18 cellular contexts compared by ENCODE assay signal in genomic region chr17:78318407-78318806, GRCh38. TPM values are rescaled to one million over a fixed set of nuclear protein-coding genes. Genes with fewer than 3 reads are reported as not detected.
A peak's percentile ranks its signal among the peaks of the same experiment; 100 is the strongest.
DNase-seq lines count a peak whose midpoint lies in the region; ATAC-seq and TF ChIP-seq lines count a peak whose summit lies in the region.
"Had no signal": no experiment of that assay in that cellular context is flagged by ENCODE, and none has a peak within 500 bp of the region (broad histone marks: within the 10 kb centered on the region; RNA-seq: fewer than 3 reads in every experiment).

No MANE protein-coding gene starts in this region.

- ATAC-seq in upper lobe of left lung (ENCODE audit: low FRiP score in 2 of 2): no peak

- TF ChIP-seq EP300 in upper lobe of left lung (IDR thresholded peaks at IDR 0.05): no peak

- intact Hi-C loops in head of caudate nucleus (cut with DNase I): no loop called here

- WGBS in upper lobe of left lung, 2 donors: 67 to 95% methylated on average over 8 of the region's 8 CpGs

- H3K4me3 ChIP-seq in duodenal mucosa (ENCODE audit: low read depth in 1 of 2, low read length in 2 of 2): no peak overlapping the region
- no peak overlapping the region for H3K4me3 ChIP-seq in mucosa of rectum (ENCODE audit: low read length in 2 of 2)
- H3K4me3 ChIP-seq in upper lobe of left lung: no peak overlapping the region

- no peak overlapping the region for H3K4me3 Mint-ChIP-seq in activated CD4-positive, alpha-beta T cell treated with anti-CD3 and anti-CD28 coated beads, Interleukin-2, amount 10 ng/mL, durations not matched to agents 7 days and 5 days
- H3K4me3 Mint-ChIP-seq in HFFc6: no peak overlapping the region
- H3K4me3 Mint-ChIP-seq: CD4-positive, alpha-beta memory T cell had no signal

- no peaks in the 10 kb centered on the region for H3K36me3 Mint-ChIP-seq in activated CD4-positive, alpha-beta T cell treated with anti-CD3 and anti-CD28 coated beads, Interleukin-2, amount 10 ng/mL, durations not matched to agents 7 days and 5 days (ENCODE audit: low read depth)
- H3K36me3 Mint-ChIP-seq in HFFc6 (ENCODE audit: low read depth): no peaks in the 10 kb centered on the region
- H3K36me3 Mint-ChIP-seq: CD4-positive, alpha-beta memory T cell had no signal

- DNase-seq in activated CD4-positive, alpha-beta T cell treated with anti-CD3 and anti-CD28 coated beads, Interleukin-2, amount 10 ng/mL, durations not matched to agents 7 days and 5 days: no peak
- DNase-seq in activated CD4-positive, alpha-beta T cell treated with anti-CD3 and anti-CD28 coated beads, Interleukin-2, amount 50 U/mL, for 4 hours: no peak
- no peak for DNase-seq in upper lobe of left lung
- no peak for DNase-seq in head of caudate nucleus
- no peak for DNase-seq in kidney tubule cell (ENCODE audit: low spot score)
- DNase-seq in HFFc6: no peak
- DNase-seq: 8988T; CD4-positive, alpha-beta memory T cell; DMS79 treated with DMSO at 0.1 percent for 48 hours; HCEC 1CT; KBM-7; NCI-H1105; NCI-H1694; NCI-H2081 treated with DMSO at 0.1 percent for 48 hours; SHP77 treated with DMSO at 0.1 percent for 48 hours had no signal

- TF ChIP-seq POLR2A in upper lobe of left lung (IDR thresholded peaks at IDR 0.05): no peak

- H3K9ac ChIP-seq in duodenal mucosa (ENCODE audit: low read depth in 1 of 2, low read length in 2 of 2) (peak overlapping the region; percentile 28 to 60), mucosa of rectum (ENCODE audit: low read depth in 1 of 2, low read length in 2 of 2) (peak overlapping the region in 1 of 2 donors; percentile 46)

- H3K27me3 ChIP-seq in duodenal mucosa (ENCODE audit: control insufficient read depth in 1 of 2, insufficient read depth in 2 of 2, low read length in 2 of 2): no peaks in the 10 kb centered on the region
- no peaks in the 10 kb centered on the region for H3K27me3 ChIP-seq in mucosa of rectum (ENCODE audit: control insufficient read depth in 2 of 2, insufficient read depth in 2 of 2, low read length in 2 of 2)
- H3K27me3 ChIP-seq in upper lobe of left lung: no peaks in the 10 kb centered on the region

- peak overlapping the region; percentile 9 for H3K27ac Mint-ChIP-seq in activated CD4-positive, alpha-beta T cell treated with anti-CD3 and anti-CD28 coated beads, Interleukin-2, amount 10 ng/mL, durations not matched to agents 7 days and 5 days
- H3K27ac Mint-ChIP-seq in HFFc6: no peak overlapping the region

- H3K36me3 ChIP-seq in duodenal mucosa (ENCODE audit: control insufficient read depth in 1 of 2, insufficient read depth in 2 of 2, low read length in 2 of 2): no peaks in the 10 kb centered on the region
- no peaks in the 10 kb centered on the region for H3K36me3 ChIP-seq in mucosa of rectum (ENCODE audit: control insufficient read depth in 2 of 2, insufficient read depth in 2 of 2, low read length in 2 of 2)
- H3K36me3 ChIP-seq in upper lobe of left lung: no peaks in the 10 kb centered on the region

- H3K4me1 Mint-ChIP-seq in activated CD4-positive, alpha-beta T cell treated with anti-CD3 and anti-CD28 coated beads, Interleukin-2, amount 10 ng/mL, durations not matched to agents 7 days and 5 days: peaks cover 39% of the 10 kb centered on the region
- peaks cover 48% of the 10 kb centered on the region for H3K4me1 Mint-ChIP-seq in HFFc6 (ENCODE audit: low read depth)

- H3K9me3 ChIP-seq in duodenal mucosa (ENCODE audit: control insufficient read depth in 1 of 2, low read length in 2 of 2) (no peaks in the 10 kb centered on the region), mucosa of rectum (ENCODE audit: control insufficient read depth in 2 of 2, low read length in 2 of 2) (no peaks in the 10 kb centered on the region), upper lobe of left lung (no peaks in the 10 kb centered on the region)

- no peak for TF ChIP-seq CTCF in upper lobe of left lung (IDR thresholded peaks at IDR 0.05)
- no peak for TF ChIP-seq CTCF in HFFc6 (IDR thresholded peaks at IDR 0.05)

- peaks cover 48 to 56% of the 10 kb centered on the region in 2 donors for H3K4me1 ChIP-seq in duodenal mucosa (ENCODE audit: control insufficient read depth in 1 of 2, insufficient read depth in 2 of 2, low read length in 2 of 2)
- H3K4me1 ChIP-seq in mucosa of rectum (ENCODE audit: control insufficient read depth in 2 of 2, insufficient read depth in 2 of 2, low read length in 2 of 2): peaks cover 42 to 58% of the 10 kb centered on the region in 2 donors
- H3K4me1 ChIP-seq in upper lobe of left lung: peaks cover 49 to 61% (median 57%) of the 10 kb centered on the region in 4 donors

- CTCF ChIA-PET in activated CD4-positive, alpha-beta T cell treated with anti-CD3 and anti-CD28 coated beads, Interleukin-2, amount 10 ng/mL, durations not matched to agents 7 days and 5 days (lab: Charles Lee): no interaction called here

- POLR2A ChIA-PET in activated CD4-positive, alpha-beta T cell treated with anti-CD3 and anti-CD28 coated beads, Interleukin-2, amount 10 ng/mL, durations not matched to agents 7 days and 5 days (lab: Charles Lee): no interaction called here

- no peak overlapping the region for H3K27ac ChIP-seq in duodenal mucosa (ENCODE audit: low read depth, low read length)
- peak overlapping the region; percentile 91 to 96 for H3K27ac ChIP-seq in mucosa of rectum (ENCODE audit: low read depth in 2 of 2, low read length in 2 of 2)
- H3K27ac ChIP-seq in upper lobe of left lung: peak overlapping the region; percentile 22 to 88 (median 81)

- H3K9me3 Mint-ChIP-seq in activated CD4-positive, alpha-beta T cell treated with anti-CD3 and anti-CD28 coated beads, Interleukin-2, amount 10 ng/mL, durations not matched to agents 7 days and 5 days: no peaks in the 10 kb centered on the region
- H3K9me3 Mint-ChIP-seq in HFFc6: no peaks in the 10 kb centered on the region
- H3K9me3 Mint-ChIP-seq: CD4-positive, alpha-beta memory T cell had no signal

- peaks cover 2% of the 10 kb centered on the region for H3K27me3 Mint-ChIP-seq in activated CD4-positive, alpha-beta T cell treated with anti-CD3 and anti-CD28 coated beads, Interleukin-2, amount 10 ng/mL, durations not matched to agents 7 days and 5 days
- H3K27me3 Mint-ChIP-seq in HFFc6 (ENCODE audit: insufficient read depth): peaks cover 2% of the 10 kb centered on the region
- H3K27me3 Mint-ChIP-seq: CD4-positive, alpha-beta memory T cell had no signal

RNA-seq across cellular contexts. Expression of gene SOCS3, which starts 41.5 kb away (rescaled TPM):
- total RNA-seq in activated CD4-positive, alpha-beta T cell treated with anti-CD3 and anti-CD28 coated beads, Interleukin-2, amount 10 ng/mL, durations not matched to agents 7 days and 5 days: 10 to 100 TPM; 22.2 to 24.4 TPM
- total RNA-seq in upper lobe of left lung: 100 to 1,000 TPM in 3 of 6 donors, 10 to 100 TPM in 3; 67.1 to 173 (median 114) TPM
- total RNA-seq in HFFc6 (2021; fragmentation: NEBNext Ultra II Directional; extraction: Animal tissue kit (Norgen Biotek cat#: 25700)): 10 to 100 TPM; 27.4 to 37.2 (median 33.2) TPM
- total RNA-seq: OCI-LY7 had no signal
